In genomic region chr2:43174368-43175186, GRCh38 we compare ENCODE assay signal across 8 cellular contexts. TPM values are rescaled to one million over a fixed set of nuclear protein-coding genes. Genes with fewer than 3 reads are reported as not detected.
DNase-seq lines count a peak whose midpoint lies in the region; ATAC-seq lines count a peak whose summit lies in the region.

No MANE protein-coding gene starts in this region.

- peak; percentile 48 to 55 for DNase-seq in activated CD8-positive, alpha-beta memory T cell treated with anti-CD3 and anti-CD28 coated beads for 1 hour (ENCODE audit: extremely low read depth in 1 of 2, low read depth in 1 of 2)
- DNase-seq in left cardiac atrium (peak; percentile 40), mesenteric fat pad (ENCODE audit: low spot score) (no peak), NCI-H524 treated with DMSO at 0.1 percent for 48 hours (lab: John Stamatoyannopoulos, UW) (no peak), cortex of kidney (lab: John Stamatoyannopoulos, UW) (no peak)
- DNase-seq in stimulated activated CD4-positive, alpha-beta T cell treated with anti-CD3 and anti-CD28 coated beads, Interleukin-4, amount 100 ng/mL, for 48 hours (ENCODE audit: low read depth in 2 of 2): peak; percentile 56 to 57

- intact Hi-C loops in left cardiac atrium (cut with DNase I): loop anchor here (5.0 kb wide), 1 partner anchor 43 kb away; no protein-coding TSS in a partner anchor

- ATAC-seq in GM19438 (IDR thresholded peaks at IDR 0.05; ENCODE audit: low read depth, unreplicated experiment): peak; percentile 65
- peak; percentile 80 for ATAC-seq in HG03442 (IDR thresholded peaks at IDR 0.05; ENCODE audit: unreplicated experiment)
- peak; percentile 6 to 35 for ATAC-seq in left cardiac atrium

RNA-seq across cellular contexts. Expression of gene ZFP36L2, which starts 51.8 kb away (rescaled TPM):
- total RNA-seq in left cardiac atrium (10 to 100 TPM; 64.0 to 82.1 TPM), mesenteric fat pad (237 TPM)

Comparison
In these comparisons a context has a peak if more than half of its experiments do, and no peak if none do; other contexts are left out.
1. ATAC-seq: peak in every context shown above with its lines; median percentile 80 in HG03442; 65 in GM19438; 20 in left cardiac atrium.
2. DNase-seq: peak in activated CD8-positive, alpha-beta memory T cell treated with anti-CD3 and anti-CD28 coated beads for 1 hour (2 of 2), left cardiac atrium (single experiment) and stimulated activated CD4-positive, alpha-beta T cell treated with anti-CD3 and anti-CD28 coated beads, Interleukin-4, amount 100 ng/mL, for 48 hours (2 of 2); none in mesenteric fat pad (single experiment), NCI-H524 treated with DMSO at 0.1 percent for 48 hours (single experiment) and cortex of kidney (single experiment).